ENCODE assay signal across 12 cellular contexts in genomic region chr3:185930393-185931107, GRCh38. TPM values are rescaled to one million over a fixed set of nuclear protein-coding genes. Genes with fewer than 3 reads are reported as not detected.
DNase-seq lines count a peak whose midpoint lies in the region; ATAC-seq and TF ChIP-seq lines count a peak whose summit lies in the region.
"Had no signal": no experiment of that assay in that cellular context is flagged by ENCODE, and none has a peak within 500 bp of the region (broad histone marks: within the 10 kb centered on the region; RNA-seq: fewer than 3 reads in every experiment).

No MANE protein-coding gene starts in this region.

- H3K9ac ChIP-seq in iPS-20b (ENCODE audit: low read depth, low read length): peak overlapping the region; percentile 3; the same call in 1 of the 2 replicates

- peaks cover 93% of the 10 kb centered on the region for H3K36me3 Mint-ChIP-seq in activated T-helper 2 cell treated with anti-CD3 and anti-CD28 coated beads, Interferon-gamma antibody, Interleukin-2, Interleukin-4, amounts not matched to agents 10 μg/mL and 5 μg/mL and 100 μg/mL, durations not matched to agents 14 hours and 24 hours and 36 hours (ENCODE audit: low read depth)

- H3K36me3 ChIP-seq in iPS-20b (ENCODE audit: insufficient read depth, low read depth, low read length) (peaks cover 70% of the 10 kb centered on the region), thoracic aorta (peaks cover 10% of the 10 kb centered on the region)

- DNase-seq in left ventricle myocardium superior (no peak), cardiac septum (ENCODE audit: low spot score) (no peak), thoracic aorta (ENCODE audit: low spot score) (no peak), AG20443 (ENCODE audit: low spot score) (no peak), anterior cingulate cortex (lab: John Stamatoyannopoulos, UW) (no peak)
- DNase-seq in activated T-helper 2 cell treated with anti-CD3 and anti-CD28 coated beads, Interferon-gamma antibody, Interleukin-2, Interleukin-4, amounts not matched to agents 10 μg/mL and 5 μg/mL and 100 μg/mL, durations not matched to agents 14 hours and 24 hours and 36 hours (ENCODE audit: low spot score): no peak
- DNase-seq: activated CD8-positive, alpha-beta memory T cell treated with anti-CD3 and anti-CD28 coated beads, Interleukin-2, amount 50 U/mL, for 4 hours; COR-L47; foreskin melanocyte; NCI-H510A had no signal

- no peaks in the 10 kb centered on the region for H3K9me3 Mint-ChIP-seq in activated T-helper 2 cell treated with anti-CD3 and anti-CD28 coated beads, Interferon-gamma antibody, Interleukin-2, Interleukin-4, amounts not matched to agents 10 μg/mL and 5 μg/mL and 100 μg/mL, durations not matched to agents 14 hours and 24 hours and 36 hours

- no peak overlapping the region for H3K27ac ChIP-seq in iPS-20b (ENCODE audit: low read length)
- H3K27ac ChIP-seq in thoracic aorta: no peak overlapping the region

- H3K4me3 ChIP-seq in iPS-20b (ENCODE audit: low read length): peak overlapping the region; percentile 88
- peak overlapping the region; percentile 80 for H3K4me3 ChIP-seq in thoracic aorta

- intact Hi-C loops in left ventricle myocardium superior (cut with micrococcal nuclease) (no loop called here), cardiac septum (cut with DNase I) (no loop called here)
- intact Hi-C loops in activated T-helper 2 cell treated with anti-CD3 and anti-CD28 coated beads, Interferon-gamma antibody, Interleukin-2, Interleukin-4, amounts not matched to agents 10 μg/mL and 5 μg/mL and 100 μg/mL, durations not matched to agents 14 hours and 24 hours and 36 hours (cut with micrococcal nuclease): loop anchor here (10.0 kb wide), 2 partner anchors 106 to 1204 kb away; partner anchors contain the start of genes IGF2BP2 and RPL39L

- TF ChIP-seq CTCF in thoracic aorta (IDR thresholded peaks at IDR 0.05): no peak

- peaks cover 58% of the 10 kb centered on the region for H3K4me1 ChIP-seq in iPS-20b (ENCODE audit: insufficient read depth, low read length)
- H3K4me1 ChIP-seq in thoracic aorta (ENCODE audit: control insufficient read depth in 1 of 2, low read depth in 2 of 2): peaks cover 86 to 89% of the 10 kb centered on the region in 2 donors

- peaks cover 87% of the 10 kb centered on the region for H3K4me1 Mint-ChIP-seq in activated T-helper 2 cell treated with anti-CD3 and anti-CD28 coated beads, Interferon-gamma antibody, Interleukin-2, Interleukin-4, amounts not matched to agents 10 μg/mL and 5 μg/mL and 100 μg/mL, durations not matched to agents 14 hours and 24 hours and 36 hours (ENCODE audit: low read depth)

- ATAC-seq in left ventricle myocardium superior: peak; percentile 39
- no peak for ATAC-seq in thoracic aorta (ENCODE audit: insufficient number of reproducible peaks, low FRiP score, low read depth)
- no peak for ATAC-seq in HG03457 (IDR thresholded peaks at IDR 0.05; ENCODE audit: unreplicated experiment)

- H3K9me3 ChIP-seq in iPS-20b (ENCODE audit: insufficient read depth, low read depth, low read length) (no peaks in the 10 kb centered on the region), thoracic aorta (no peaks in the 10 kb centered on the region)

- H3K27ac Mint-ChIP-seq in activated T-helper 2 cell treated with anti-CD3 and anti-CD28 coated beads, Interferon-gamma antibody, Interleukin-2, Interleukin-4, amounts not matched to agents 10 μg/mL and 5 μg/mL and 100 μg/mL, durations not matched to agents 14 hours and 24 hours and 36 hours: peak overlapping the region; percentile 40

- H3K27me3 ChIP-seq in iPS-20b (ENCODE audit: insufficient read depth, low read length) (no peaks in the 10 kb centered on the region), thoracic aorta (replicated peaks; ENCODE audit: insufficient read depth) (no peaks in the 10 kb centered on the region)

- no peaks in the 10 kb centered on the region for H3K27me3 Mint-ChIP-seq in activated T-helper 2 cell treated with anti-CD3 and anti-CD28 coated beads, Interferon-gamma antibody, Interleukin-2, Interleukin-4, amounts not matched to agents 10 μg/mL and 5 μg/mL and 100 μg/mL, durations not matched to agents 14 hours and 24 hours and 36 hours (ENCODE audit: low read depth)

- H3K4me3 Mint-ChIP-seq in activated T-helper 2 cell treated with anti-CD3 and anti-CD28 coated beads, Interferon-gamma antibody, Interleukin-2, Interleukin-4, amounts not matched to agents 10 μg/mL and 5 μg/mL and 100 μg/mL, durations not matched to agents 14 hours and 24 hours and 36 hours (ENCODE audit: low read depth): peak overlapping the region; percentile 80

RNA-seq across cellular contexts. Expression of gene TRA2B, which starts 7.3 kb away (rescaled TPM):
- 45.7 TPM for total RNA-seq in left ventricle myocardium superior
- 62.1 TPM for total RNA-seq in cardiac septum
- 277 and 282 TPM in 2 replicates for total RNA-seq in activated T-helper 2 cell treated with anti-CD3 and anti-CD28 coated beads, Interferon-gamma antibody, Interleukin-2, Interleukin-4, amounts not matched to agents 10 μg/mL and 5 μg/mL and 100 μg/mL, durations not matched to agents 14 hours and 24 hours and 36 hours
- 100 to 1,000 TPM; 137 to 267 TPM for total RNA-seq in thoracic aorta
